ENCODE assay signal across 8 cellular contexts in genomic region chr2:168210898-168211570, GRCh38. TPM values are rescaled to one million over a fixed set of nuclear protein-coding genes. Genes with fewer than 3 reads are reported as not detected.
DNase-seq lines count a peak whose midpoint lies in the region; ATAC-seq and TF ChIP-seq lines count a peak whose summit lies in the region.

No MANE protein-coding gene starts in this region.

- peaks cover 46% of the 10 kb centered on the region for H3K4me1 Mint-ChIP-seq in activated CD4-positive, alpha-beta T cell treated with anti-CD3 and anti-CD28 coated beads, Interleukin-2, amount 10 ng/mL, durations not matched to agents 7 days and 5 days
- peaks cover 46% of the 10 kb centered on the region for H3K4me1 Mint-ChIP-seq in activated naive CD8-positive, alpha-beta T cell (ENCODE audit: low read depth)

- H3K27me3 ChIP-seq in left lung: no peaks in the 10 kb centered on the region

- no peaks in the 10 kb centered on the region for H3K27me3 Mint-ChIP-seq in activated CD4-positive, alpha-beta T cell treated with anti-CD3 and anti-CD28 coated beads, Interleukin-2, amount 10 ng/mL, durations not matched to agents 7 days and 5 days
- no peaks in the 10 kb centered on the region for H3K27me3 Mint-ChIP-seq in activated naive CD8-positive, alpha-beta T cell

- H3K4me1 ChIP-seq in left lung: peaks cover 4 to 18% of the 10 kb centered on the region in 2 donors

- POLR2A ChIA-PET in activated CD4-positive, alpha-beta T cell treated with anti-CD3 and anti-CD28 coated beads, Interleukin-2, amount 10 ng/mL, durations not matched to agents 7 days and 5 days (lab: Charles Lee): no interaction called here

- CTCF ChIA-PET in activated CD4-positive, alpha-beta T cell treated with anti-CD3 and anti-CD28 coated beads, Interleukin-2, amount 10 ng/mL, durations not matched to agents 7 days and 5 days (lab: Charles Lee): interaction anchor here (1.4 kb wide), 1 partner anchor 9 kb away, joined by 4 read pairs; no protein-coding TSS in a partner anchor

- TF ChIP-seq CTCF in left lung (IDR thresholded peaks at IDR 0.05): no peak

- DNase-seq in activated CD4-positive, alpha-beta T cell treated with anti-CD3 and anti-CD28 coated beads, Interleukin-2, amount 10 ng/mL, durations not matched to agents 7 days and 5 days: no peak
- DNase-seq in activated CD4-positive, alpha-beta T cell treated with anti-CD3 and anti-CD28 coated beads for 48 hours: no peak
- DNase-seq in LHCN-M2 (ENCODE audit: low read depth) (peak; percentile 98), left lung (no peak), OCI-M2 (lab: John Stamatoyannopoulos, UW; ENCODE audit: unreplicated experiment) (no peak)
- DNase-seq in effector CD4-positive, alpha-beta T cell: no peak

- H3K27ac ChIP-seq in left lung: peak overlapping the region; percentile 64 to 78

- H3K27ac Mint-ChIP-seq in activated CD4-positive, alpha-beta T cell treated with anti-CD3 and anti-CD28 coated beads, Interleukin-2, amount 10 ng/mL, durations not matched to agents 7 days and 5 days: peak overlapping the region; percentile 58
- H3K27ac Mint-ChIP-seq in activated naive CD8-positive, alpha-beta T cell: peak overlapping the region; percentile 98

- H3K36me3 ChIP-seq in left lung: no peaks in the 10 kb centered on the region

- peak overlapping the region; percentile 7 for H3K4me3 Mint-ChIP-seq in activated CD4-positive, alpha-beta T cell treated with anti-CD3 and anti-CD28 coated beads, Interleukin-2, amount 10 ng/mL, durations not matched to agents 7 days and 5 days
- H3K4me3 Mint-ChIP-seq in activated naive CD8-positive, alpha-beta T cell: peak overlapping the region; percentile 8

- intact Hi-C loops in left lung (cut with DNase I): no loop called here

- H3K36me3 Mint-ChIP-seq in activated CD4-positive, alpha-beta T cell treated with anti-CD3 and anti-CD28 coated beads, Interleukin-2, amount 10 ng/mL, durations not matched to agents 7 days and 5 days (ENCODE audit: low read depth): peaks cover 23% of the 10 kb centered on the region
- peaks cover 23% of the 10 kb centered on the region for H3K36me3 Mint-ChIP-seq in activated naive CD8-positive, alpha-beta T cell

- ATAC-seq in left lung: peak; percentile 94
- no peak for ATAC-seq in HG02623 (IDR thresholded peaks at IDR 0.05; ENCODE audit: unreplicated experiment)

- H3K9me3 Mint-ChIP-seq in activated CD4-positive, alpha-beta T cell treated with anti-CD3 and anti-CD28 coated beads, Interleukin-2, amount 10 ng/mL, durations not matched to agents 7 days and 5 days: peaks cover 6% of the 10 kb centered on the region
- no peaks in the 10 kb centered on the region for H3K9me3 Mint-ChIP-seq in activated naive CD8-positive, alpha-beta T cell (ENCODE audit: low read depth)

- peak overlapping the region; percentile 8 to 37 for H3K4me3 ChIP-seq in left lung

- H3K9me3 ChIP-seq in left lung: no peaks in the 10 kb centered on the region

RNA-seq across cellular contexts. Expression of gene STK39, which starts 36.4 kb away (rescaled TPM):
- total RNA-seq in activated CD4-positive, alpha-beta T cell treated with anti-CD3 and anti-CD28 coated beads, Interleukin-2, amount 10 ng/mL, durations not matched to agents 7 days and 5 days: 10 to 100 TPM; 28.2 to 31.4 TPM
- total RNA-seq in LHCN-M2 (2014; rRNA removed) (31.0 and 35.3 TPM in 2 replicates), left lung (10 to 100 TPM; 15.7 to 28.6 TPM)
- polyA plus RNA-seq in LHCN-M2 (2012): 20.1 TPM
